10 cellular contexts compared by ENCODE assay signal in genomic region chr1:77832889-77833288, GRCh38. TPM values are rescaled to one million over a fixed set of nuclear protein-coding genes. Genes with fewer than 3 reads are reported as not detected.
A peak's percentile ranks its signal among the peaks of the same experiment; 100 is the strongest.
DNase-seq lines count a peak whose midpoint lies in the region; ATAC-seq and TF ChIP-seq lines count a peak whose summit lies in the region.
"Had no signal": no experiment of that assay in that cellular context is flagged by ENCODE, and none has a peak within 500 bp of the region (broad histone marks: within the 10 kb centered on the region; RNA-seq: fewer than 3 reads in every experiment).

No MANE protein-coding gene starts in this region.

- TF ChIP-seq CTCF in ascending aorta (IDR thresholded peaks at IDR 0.05): no peak

- ATAC-seq in left ventricle myocardium superior (peak; percentile 87), HG02759 (IDR thresholded peaks at IDR 0.05; ENCODE audit: unreplicated experiment) (no peak), GM19328 (IDR thresholded peaks at IDR 0.05; ENCODE audit: unreplicated experiment) (no peak), HG03571 (IDR thresholded peaks at IDR 0.05; ENCODE audit: unreplicated experiment) (no peak)

- H3K27ac ChIP-seq in ascending aorta (peak overlapping the region; percentile 83 to 93), skeletal muscle tissue (ENCODE audit: low read depth, low read length) (peak overlapping the region; percentile 99)
- H3K27ac ChIP-seq: WERI-Rb-1 had no signal

- peak overlapping the region in 2 of 3 donors; percentile 10 to 60 for H3K9ac ChIP-seq in skeletal muscle tissue (ENCODE audit: low read depth in 1 of 3, low read length in 3 of 3)

- H3K4me3 ChIP-seq in ascending aorta (peak overlapping the region in 1 of 2 donors; percentile 35), skeletal muscle tissue (ENCODE audit: low read length in 3 of 3) (peak overlapping the region in 2 of 3 donors; percentile 29 to 38)

- DNase-seq in H4 (ENCODE audit: low spot score): peak; percentile 77
- no peak for DNase-seq in ascending aorta (ENCODE audit: low spot score in 2 of 2)
- DNase-seq in left ventricle myocardium superior: no peak
- DNase-seq in NCI-H524 (lab: John Stamatoyannopoulos, UW): no peak
- DNase-seq: erythroblast, WERI-Rb-1 had no signal

- H3K9me3 ChIP-seq in ascending aorta: no peaks in the 10 kb centered on the region
- H3K9me3 ChIP-seq in skeletal muscle tissue (ENCODE audit: control insufficient read depth in 3 of 3, low read length in 3 of 3): no peaks in the 10 kb centered on the region

- H3K4me1 ChIP-seq in ascending aorta: peaks cover 3 to 55% of the 10 kb centered on the region in 2 donors
- peaks cover 29 to 45% (median 37%) of the 10 kb centered on the region in 3 donors for H3K4me1 ChIP-seq in skeletal muscle tissue (ENCODE audit: control insufficient read depth in 3 of 3, insufficient read depth in 3 of 3, low read length in 3 of 3)

- intact Hi-C loops in ascending aorta (cut with DNase I): loop anchor here (2.0 to 10.0 kb wide), 5 partner anchors 56 to 1761 kb away; partner anchors contain the start of genes DNAJB4, NEXN, ST6GALNAC3 and ZZZ3
- intact Hi-C loops in left ventricle myocardium superior (cut with micrococcal nuclease): loop anchor here (5.0 kb wide), 1 partner anchor 54 kb away; the partner anchor contains the start of gene NEXN

- no peaks in the 10 kb centered on the region for H3K36me3 ChIP-seq in ascending aorta
- no peaks in the 10 kb centered on the region for H3K36me3 ChIP-seq in skeletal muscle tissue (ENCODE audit: control insufficient read depth in 3 of 3, insufficient read depth in 3 of 3, low read length in 3 of 3)
- H3K36me3 ChIP-seq: WERI-Rb-1 had no signal

- H3K27me3 ChIP-seq in ascending aorta: no peaks in the 10 kb centered on the region
- no peaks in the 10 kb centered on the region for H3K27me3 ChIP-seq in skeletal muscle tissue (ENCODE audit: control insufficient read depth in 3 of 3, insufficient read depth in 3 of 3, low read length in 3 of 3)

RNA-seq across cellular contexts. Expression of gene MIGA1, which starts 53.4 kb away (rescaled TPM):
- total RNA-seq in H4 (2014; rRNA removed; shearing (Covaris generic)): 5.7 and 7.6 TPM in 2 replicates
- total RNA-seq in ascending aorta (13.1 TPM), left ventricle myocardium superior (9.7 TPM), skeletal muscle tissue (19.8 TPM)

RNA-seq across cellular contexts. Expression of gene NEXN, which starts 55.5 kb away (rescaled TPM):
- 1.6 and 2.4 TPM in 2 replicates for total RNA-seq in H4 (2014; rRNA removed; shearing (Covaris generic))
- 38.2 TPM for total RNA-seq in ascending aorta
- total RNA-seq in left ventricle myocardium superior: 365 TPM
- total RNA-seq in skeletal muscle tissue: 24.5 TPM
